Comparison of ENCODE assay signal across 22 cellular contexts in genomic region chr2:7881038-7881437, GRCh38.
DNase-seq lines count a peak whose midpoint lies in the region; ATAC-seq and TF ChIP-seq lines count a peak whose summit lies in the region.
"Had no signal": no experiment of that assay in that cellular context is flagged by ENCODE, and none has a peak within 500 bp of the region (broad histone marks: within the 10 kb centered on the region; RNA-seq: fewer than 3 reads in every experiment).

No MANE protein-coding gene starts in this region.

- H3K27me3 ChIP-seq in HUES48 (ENCODE audit: control insufficient read depth, insufficient read depth, low read length): no peaks in the 10 kb centered on the region
- no peaks in the 10 kb centered on the region for H3K27me3 ChIP-seq in left lung
- H3K27me3 ChIP-seq: ascending aorta, Peyer's patch had no signal

- H3K27ac ChIP-seq in HUES48 (ENCODE audit: low read depth, low read length): peak overlapping the region; percentile 7
- no peak overlapping the region for H3K27ac ChIP-seq in left lung
- H3K27ac ChIP-seq in substantia nigra (ENCODE audit: low read depth, low read length, poor library complexity, severe bottlenecking): no peak overlapping the region
- H3K27ac ChIP-seq: ascending aorta, parathyroid adenoma, Peyer's patch, skin epidermis had no signal

- H3K36me3 ChIP-seq in HUES48 (ENCODE audit: control insufficient read depth, insufficient read depth, low read length) (peaks cover 57% of the 10 kb centered on the region), left lung (no peaks in the 10 kb centered on the region)
- H3K36me3 ChIP-seq: ascending aorta, Peyer's patch had no signal

- H3K9me3 ChIP-seq in HUES48 (ENCODE audit: control insufficient read depth, insufficient read depth, low read length): no peaks in the 10 kb centered on the region
- H3K9me3 ChIP-seq in left lung: no peaks in the 10 kb centered on the region
- H3K9me3 ChIP-seq: ascending aorta, Peyer's patch had no signal

- H3K4me3 ChIP-seq in AG10803 (ENCODE audit: low read length) (no peak overlapping the region), HUES48 (ENCODE audit: low read depth, low read length) (peak overlapping the region; percentile 63), left lung (no peak overlapping the region)
- H3K4me3 ChIP-seq: ascending aorta, lung, Peyer's patch, skin epidermis had no signal

- intact Hi-C loops in left lung (cut with DNase I): no loop called here

- peak; percentile 21 for ATAC-seq in left lung
- ATAC-seq: activated CD4-positive, CD25-positive, alpha-beta regulatory T cell treated with anti-CD3 and anti-CD28 coated beads, Interleukin-2, amount 50 U/mL, for 24 hours; activated CD8-positive, alpha-beta T cell treated with anti-CD3 and anti-CD28 coated beads, Interleukin-2, amount 10 ng/mL, durations not matched to agents 7 days and 5 days had no signal

- DNase-seq in AG10803 (ENCODE audit: low read depth) (peak; percentile 62), astrocyte of the hippocampus (ENCODE audit: low read depth, low spot score) (peak; percentile 78), left lung (no peak), NCI-H1092 treated with DMSO at 0.1 percent for 48 hours (lab: John Stamatoyannopoulos, UW) (no peak), NCI-H1092 (lab: John Stamatoyannopoulos, UW) (no peak), A172 (ENCODE audit: low spot score) (no peak), substantia nigra (lab: John Stamatoyannopoulos, UW) (no peak)
- DNase-seq: activated CD8-positive, alpha-beta T cell treated with anti-CD3 and anti-CD28 coated beads, Interleukin-2, amount 10 ng/mL, durations not matched to agents 7 days and 5 days; activated naive CD4-positive, alpha-beta T cell treated with anti-CD3 and anti-CD28 coated beads, Interleukin-2, amount 10 ng/mL, durations not matched to agents 7 days and 5 days; activated T-cell treated with anti-CD3 and anti-CD28 coated beads, Interleukin-2, amount 50 U/mL, for 24 hours; CD4-positive, alpha-beta T cell; immature natural killer cell; NCI-H2171; Peyer's patch; stimulated activated CD4-positive, alpha-beta T cell treated with anti-CD3 and anti-CD28 coated beads, Interleukin-4, amount 100 ng/mL, for 1 hour; T1000 had no signal

- no peak overlapping the region for H3K9ac ChIP-seq in HUES48 (ENCODE audit: low read depth, low read length)
- H3K9ac ChIP-seq: parathyroid adenoma had no signal

- TF ChIP-seq CTCF in AG10803 (conservative IDR thresholded peaks at IDR 0.05; ENCODE audit: low read length) (no peak), left lung (IDR thresholded peaks at IDR 0.05) (no peak)

- H3K4me1 ChIP-seq in HUES48 (ENCODE audit: control insufficient read depth, insufficient read depth, low read length): peaks cover 30% of the 10 kb centered on the region
- no peaks in the 10 kb centered on the region for H3K4me1 ChIP-seq in left lung
- H3K4me1 ChIP-seq: ascending aorta, parathyroid adenoma, Peyer's patch had no signal

Comparison
In these comparisons a context has a peak if more than half of its experiments do, and no peak if none do; other contexts are left out.
1. DNase-seq: peak in AG10803 (single experiment) and astrocyte of the hippocampus (single experiment); none in left lung (0 of 2), NCI-H1092 treated with DMSO at 0.1 percent for 48 hours (single experiment), NCI-H1092 (single experiment), A172 (single experiment) and substantia nigra (0 of 49).